1 cellular context compared by ENCODE assay signal in the genomic region with DNA sequence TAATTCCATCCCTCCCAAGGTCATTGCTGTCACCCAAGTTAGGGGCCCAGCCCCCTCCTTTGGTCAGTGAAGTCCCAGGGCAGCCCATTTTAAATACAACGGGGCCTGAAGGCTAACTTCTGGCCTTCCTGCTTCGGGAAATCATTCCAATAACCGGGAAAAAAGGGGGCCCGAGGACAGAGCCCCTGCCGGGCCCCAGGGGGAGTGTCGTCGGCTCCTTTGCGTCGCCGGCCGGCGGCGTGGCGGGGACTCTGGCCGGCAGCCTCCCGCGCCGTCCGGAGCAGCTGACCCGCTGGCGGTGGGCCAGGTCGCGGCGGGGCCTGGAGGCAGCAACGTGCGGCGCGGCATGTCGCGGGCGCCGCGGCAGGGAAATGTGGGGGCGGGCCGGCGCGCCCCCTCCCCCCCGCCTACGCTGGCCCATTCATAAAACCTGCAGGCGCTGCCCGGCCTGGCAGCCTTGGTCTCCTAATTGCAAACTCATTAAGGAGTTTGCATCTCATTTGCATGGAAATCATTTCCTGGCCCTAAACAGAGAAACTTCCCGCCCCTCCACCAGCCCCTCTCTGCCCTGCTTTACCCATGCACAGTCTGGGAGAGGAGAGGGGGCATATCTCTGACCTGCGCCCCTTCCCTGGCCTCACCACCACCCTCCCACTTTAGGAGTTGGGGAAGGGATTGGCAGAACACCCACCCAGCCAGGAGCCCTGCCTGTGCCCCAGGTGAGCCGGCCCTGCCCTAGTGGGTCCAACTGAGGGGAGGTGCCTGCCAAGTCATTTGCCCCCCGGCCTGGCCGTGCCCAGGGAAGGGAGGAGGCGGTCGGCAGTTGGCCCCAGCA.
TF ChIP-seq lines count a peak whose summit lies in the region.

No MANE protein-coding gene starts in this region.

TF ChIP-seq in K562, 482 proteins besides CTCF, POLR2A, EP300 and RAD21 (continued from another document and continues in another):
- TF ChIP-seq, protein P1, sequence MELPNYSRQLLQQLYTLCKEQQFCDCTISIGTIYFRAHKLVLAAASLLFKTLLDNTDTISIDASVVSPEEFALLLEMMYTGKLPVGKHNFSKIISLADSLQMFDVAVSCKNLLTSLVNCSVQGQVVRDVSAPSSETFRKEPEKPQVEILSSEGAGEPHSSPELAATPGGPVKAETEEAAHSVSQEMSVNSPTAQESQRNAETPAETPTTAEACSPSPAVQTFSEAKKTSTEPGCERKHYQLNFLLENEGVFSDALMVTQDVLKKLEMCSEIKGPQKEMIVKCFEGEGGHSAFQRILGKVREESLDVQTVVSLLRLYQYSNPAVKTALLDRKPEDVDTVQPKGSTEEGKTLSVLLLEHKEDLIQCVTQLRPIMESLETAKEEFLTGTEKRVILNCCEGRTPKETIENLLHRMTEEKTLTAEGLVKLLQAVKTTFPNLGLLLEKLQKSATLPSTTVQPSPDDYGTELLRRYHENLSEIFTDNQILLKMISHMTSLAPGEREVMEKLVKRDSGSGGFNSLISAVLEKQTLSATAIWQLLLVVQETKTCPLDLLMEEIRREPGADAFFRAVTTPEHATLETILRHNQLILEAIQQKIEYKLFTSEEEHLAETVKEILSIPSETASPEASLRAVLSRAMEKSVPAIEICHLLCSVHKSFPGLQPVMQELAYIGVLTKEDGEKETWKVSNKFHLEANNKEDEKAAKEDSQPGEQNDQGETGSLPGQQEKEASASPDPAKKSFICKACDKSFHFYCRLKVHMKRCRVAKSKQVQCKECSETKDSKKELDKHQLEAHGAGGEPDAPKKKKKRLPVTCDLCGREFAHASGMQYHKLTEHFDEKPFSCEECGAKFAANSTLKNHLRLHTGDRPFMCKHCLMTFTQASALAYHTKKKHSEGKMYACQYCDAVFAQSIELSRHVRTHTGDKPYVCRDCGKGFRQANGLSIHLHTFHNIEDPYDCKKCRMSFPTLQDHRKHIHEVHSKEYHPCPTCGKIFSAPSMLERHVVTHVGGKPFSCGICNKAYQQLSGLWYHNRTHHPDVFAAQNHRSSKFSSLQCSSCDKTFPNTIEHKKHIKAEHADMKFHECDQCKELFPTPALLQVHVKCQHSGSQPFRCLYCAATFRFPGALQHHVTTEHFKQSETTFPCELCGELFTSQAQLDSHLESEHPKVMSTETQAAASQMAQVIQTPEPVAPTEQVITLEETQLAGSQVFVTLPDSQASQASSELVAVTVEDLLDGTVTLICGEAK (IDR thresholded peaks at IDR 0.05) = peak; percentile 29; the same call in 1 of the 2 replicates
- TF ChIP-seq, protein P1 (CRISPR knock-in tag; IDR thresholded peaks at IDR 0.05) = no peak
- TF ChIP-seq ZNF583 (CRISPR knock-in tag; IDR thresholded peaks at IDR 0.05) = peak; percentile 79; the same call in 1 of the 2 replicates
- TF ChIP-seq, protein P2, sequence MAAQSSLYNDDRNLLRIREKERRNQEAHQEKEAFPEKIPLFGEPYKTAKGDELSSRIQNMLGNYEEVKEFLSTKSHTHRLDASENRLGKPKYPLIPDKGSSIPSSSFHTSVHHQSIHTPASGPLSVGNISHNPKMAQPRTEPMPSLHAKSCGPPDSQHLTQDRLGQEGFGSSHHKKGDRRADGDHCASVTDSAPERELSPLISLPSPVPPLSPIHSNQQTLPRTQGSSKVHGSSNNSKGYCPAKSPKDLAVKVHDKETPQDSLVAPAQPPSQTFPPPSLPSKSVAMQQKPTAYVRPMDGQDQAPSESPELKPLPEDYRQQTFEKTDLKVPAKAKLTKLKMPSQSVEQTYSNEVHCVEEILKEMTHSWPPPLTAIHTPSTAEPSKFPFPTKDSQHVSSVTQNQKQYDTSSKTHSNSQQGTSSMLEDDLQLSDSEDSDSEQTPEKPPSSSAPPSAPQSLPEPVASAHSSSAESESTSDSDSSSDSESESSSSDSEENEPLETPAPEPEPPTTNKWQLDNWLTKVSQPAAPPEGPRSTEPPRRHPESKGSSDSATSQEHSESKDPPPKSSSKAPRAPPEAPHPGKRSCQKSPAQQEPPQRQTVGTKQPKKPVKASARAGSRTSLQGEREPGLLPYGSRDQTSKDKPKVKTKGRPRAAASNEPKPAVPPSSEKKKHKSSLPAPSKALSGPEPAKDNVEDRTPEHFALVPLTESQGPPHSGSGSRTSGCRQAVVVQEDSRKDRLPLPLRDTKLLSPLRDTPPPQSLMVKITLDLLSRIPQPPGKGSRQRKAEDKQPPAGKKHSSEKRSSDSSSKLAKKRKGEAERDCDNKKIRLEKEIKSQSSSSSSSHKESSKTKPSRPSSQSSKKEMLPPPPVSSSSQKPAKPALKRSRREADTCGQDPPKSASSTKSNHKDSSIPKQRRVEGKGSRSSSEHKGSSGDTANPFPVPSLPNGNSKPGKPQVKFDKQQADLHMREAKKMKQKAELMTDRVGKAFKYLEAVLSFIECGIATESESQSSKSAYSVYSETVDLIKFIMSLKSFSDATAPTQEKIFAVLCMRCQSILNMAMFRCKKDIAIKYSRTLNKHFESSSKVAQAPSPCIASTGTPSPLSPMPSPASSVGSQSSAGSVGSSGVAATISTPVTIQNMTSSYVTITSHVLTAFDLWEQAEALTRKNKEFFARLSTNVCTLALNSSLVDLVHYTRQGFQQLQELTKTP (IDR thresholded peaks at IDR 0.05; ENCODE audit: low read depth in 1 of 2, partially characterized antibody in 2 of 2) = peak in 1 of 2 experiments; percentile 31
- peak; percentile 80; the same call in 1 of the 2 replicates for TF ChIP-seq CBX1 (IDR thresholded peaks at IDR 0.05; ENCODE audit: low read depth)
- TF ChIP-seq BHLHE40 (IDR thresholded peaks at IDR 0.05; ENCODE audit: low read length) = peak; percentile 97
- TF ChIP-seq PHB (CRISPR knock-in tag; IDR thresholded peaks at IDR 0.05) = peak; percentile 78
- TF ChIP-seq FIP1L1 (IDR thresholded peaks at IDR 0.05; ENCODE audit: low read depth, low read length, poor library complexity, severe bottlenecking) = peak; percentile 13
- TF ChIP-seq SMAD1 (IDR thresholded peaks at IDR 0.05; ENCODE audit: low read depth, low read length, partially characterized antibody) = peak; percentile 76
- TF ChIP-seq, protein P3, sequence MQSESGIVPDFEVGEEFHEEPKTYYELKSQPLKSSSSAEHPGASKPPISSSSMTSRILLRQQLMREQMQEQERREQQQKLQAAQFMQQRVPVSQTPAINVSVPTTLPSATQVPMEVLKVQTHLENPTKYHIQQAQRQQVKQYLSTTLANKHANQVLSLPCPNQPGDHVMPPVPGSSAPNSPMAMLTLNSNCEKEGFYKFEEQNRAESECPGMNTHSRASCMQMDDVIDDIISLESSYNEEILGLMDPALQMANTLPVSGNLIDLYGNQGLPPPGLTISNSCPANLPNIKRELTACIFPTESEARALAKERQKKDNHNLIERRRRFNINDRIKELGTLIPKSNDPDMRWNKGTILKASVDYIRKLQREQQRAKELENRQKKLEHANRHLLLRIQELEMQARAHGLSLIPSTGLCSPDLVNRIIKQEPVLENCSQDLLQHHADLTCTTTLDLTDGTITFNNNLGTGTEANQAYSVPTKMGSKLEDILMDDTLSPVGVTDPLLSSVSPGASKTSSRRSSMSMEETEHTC (IDR thresholded peaks at IDR 0.05) = peak; percentile 89
- TF ChIP-seq ZNF316 (IDR thresholded peaks at IDR 0.05) = 0 out of 2 replicates have a peak, but pooled peaks have one; percentile 8
- TF ChIP-seq POU5F1 (IDR thresholded peaks at IDR 0.05; ENCODE audit: borderline replicate concordance, low read depth, low read length, partially characterized antibody) = peak; percentile 18
- peak; percentile 85 for TF ChIP-seq SAP30 (IDR thresholded peaks at IDR 0.05; ENCODE audit: borderline replicate concordance, insufficient read depth, low read depth, low read length, poor library complexity, severe bottlenecking)
- TF ChIP-seq PTTG1 (tag; IDR thresholded peaks at IDR 0.05; ENCODE audit: low read depth) = no peak
- peak; percentile 100 for TF ChIP-seq CCNT2 (IDR thresholded peaks at IDR 0.05; ENCODE audit: borderline replicate concordance, extremely low read depth, insufficient read length, low read depth, low read length)
- TF ChIP-seq ZNF76 (CRISPR knock-in tag; IDR thresholded peaks at IDR 0.05; ENCODE audit: borderline replicate concordance) = peak; percentile 92; the same call in 1 of the 2 replicates
- TF ChIP-seq ESRRA (IDR thresholded peaks at IDR 0.05; ENCODE audit: borderline replicate concordance, low read depth) = peak; percentile 95
- TF ChIP-seq GATAD2A (IDR thresholded peaks at IDR 0.05) = peak; percentile 15
- peak; percentile 73 to 81; a peak in 3 of 4 replicates for TF ChIP-seq SIN3A (IDR thresholded peaks at IDR 0.05; ENCODE audit: borderline replicate concordance in 2 of 2, control insufficient read depth in 1 of 2, low read depth in 2 of 2, low read length in 2 of 2)
- TF ChIP-seq OTX1 (CRISPR knock-in tag; IDR thresholded peaks at IDR 0.05) = no peak
- TF ChIP-seq GTF2F1 (IDR thresholded peaks at IDR 0.05; ENCODE audit: low read depth, low read length) = no peak
- no peak for TF ChIP-seq KLF16 (IDR thresholded peaks at IDR 0.05)
- TF ChIP-seq, protein P4, sequence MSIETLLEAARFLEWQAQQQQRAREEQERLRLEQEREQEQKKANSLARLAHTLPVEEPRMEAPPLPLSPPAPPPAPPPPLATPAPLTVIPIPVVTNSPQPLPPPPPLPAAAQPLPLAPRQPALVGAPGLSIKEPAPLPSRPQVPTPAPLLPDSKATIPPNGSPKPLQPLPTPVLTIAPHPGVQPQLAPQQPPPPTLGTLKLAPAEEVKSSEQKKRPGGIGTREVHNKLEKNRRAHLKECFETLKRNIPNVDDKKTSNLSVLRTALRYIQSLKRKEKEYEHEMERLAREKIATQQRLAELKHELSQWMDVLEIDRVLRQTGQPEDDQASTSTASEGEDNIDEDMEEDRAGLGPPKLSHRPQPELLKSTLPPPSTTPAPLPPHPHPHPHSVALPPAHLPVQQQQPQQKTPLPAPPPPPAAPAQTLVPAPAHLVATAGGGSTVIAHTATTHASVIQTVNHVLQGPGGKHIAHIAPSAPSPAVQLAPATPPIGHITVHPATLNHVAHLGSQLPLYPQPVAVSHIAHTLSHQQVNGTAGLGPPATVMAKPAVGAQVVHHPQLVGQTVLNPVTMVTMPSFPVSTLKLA (conservative IDR thresholded peaks at IDR 0.05) = peak; percentile 56 to 79
- peak; percentile 39; the same call in 1 of the 2 replicates for TF ChIP-seq MXI1 (IDR thresholded peaks at IDR 0.05; ENCODE audit: low read depth, low read length)
- peak; percentile 99 for TF ChIP-seq EGR1 (conservative IDR thresholded peaks at IDR 0.05)
- peak in 1 of 2 experiments; percentile 73; a peak in 1 of 4 replicates for TF ChIP-seq TEAD1 (CRISPR knock-in tag; IDR thresholded peaks at IDR 0.05)
- peak; percentile 75; the same call in 1 of the 2 replicates for TF ChIP-seq ZBTB1 (CRISPR knock-in tag; IDR thresholded peaks at IDR 0.05; ENCODE audit: borderline replicate concordance, low read depth)
- TF ChIP-seq RFX7 (CRISPR knock-in tag; IDR thresholded peaks at IDR 0.05) = no peak
- TF ChIP-seq CBFB (CRISPR knock-in tag; IDR thresholded peaks at IDR 0.05) = no peak
- peak; percentile 70 for TF ChIP-seq POLR2G (IDR thresholded peaks at IDR 0.05; ENCODE audit: low read depth, low read length)
- TF ChIP-seq NFE2 (IDR thresholded peaks at IDR 0.05; ENCODE audit: low read depth) = peak; percentile 43; the same call in 1 of the 2 replicates
- TF ChIP-seq, protein P5, sequence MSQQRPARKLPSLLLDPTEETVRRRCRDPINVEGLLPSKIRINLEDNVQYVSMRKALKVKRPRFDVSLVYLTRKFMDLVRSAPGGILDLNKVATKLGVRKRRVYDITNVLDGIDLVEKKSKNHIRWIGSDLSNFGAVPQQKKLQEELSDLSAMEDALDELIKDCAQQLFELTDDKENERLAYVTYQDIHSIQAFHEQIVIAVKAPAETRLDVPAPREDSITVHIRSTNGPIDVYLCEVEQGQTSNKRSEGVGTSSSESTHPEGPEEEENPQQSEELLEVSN (IDR thresholded peaks at IDR 0.05; ENCODE audit: borderline replicate concordance in 1 of 2, extremely low read depth in 1 of 2, insufficient read depth in 1 of 2, insufficient read length in 1 of 2, low read depth in 1 of 2, low read length in 1 of 2, poor library complexity in 1 of 2, severe bottlenecking in 1 of 2) = peak; percentile 97 to 100
- TF ChIP-seq, protein P6, sequence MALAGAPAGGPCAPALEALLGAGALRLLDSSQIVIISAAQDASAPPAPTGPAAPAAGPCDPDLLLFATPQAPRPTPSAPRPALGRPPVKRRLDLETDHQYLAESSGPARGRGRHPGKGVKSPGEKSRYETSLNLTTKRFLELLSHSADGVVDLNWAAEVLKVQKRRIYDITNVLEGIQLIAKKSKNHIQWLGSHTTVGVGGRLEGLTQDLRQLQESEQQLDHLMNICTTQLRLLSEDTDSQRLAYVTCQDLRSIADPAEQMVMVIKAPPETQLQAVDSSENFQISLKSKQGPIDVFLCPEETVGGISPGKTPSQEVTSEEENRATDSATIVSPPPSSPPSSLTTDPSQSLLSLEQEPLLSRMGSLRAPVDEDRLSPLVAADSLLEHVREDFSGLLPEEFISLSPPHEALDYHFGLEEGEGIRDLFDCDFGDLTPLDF (CRISPR knock-in tag; IDR thresholded peaks at IDR 0.05) = peak; percentile 84
- 0 out of 2 replicates have a peak, but pooled peaks have one; percentile 30 for TF ChIP-seq ZNF431 (CRISPR knock-in tag; IDR thresholded peaks at IDR 0.05)
- TF ChIP-seq ZNF175 (CRISPR knock-in tag; IDR thresholded peaks at IDR 0.05; ENCODE audit: low read depth) = peak; percentile 71; the same call in 1 of the 2 replicates
- TF ChIP-seq PHF8 (IDR thresholded peaks at IDR 0.05; ENCODE audit: borderline replicate concordance, low read length) = peak; percentile 11; the same call in 1 of the 2 replicates
- peak; percentile 75 for TF ChIP-seq ZNF766 (CRISPR knock-in tag; conservative IDR thresholded peaks at IDR 0.05)
- TF ChIP-seq NR2C2 (CRISPR knock-in tag; IDR thresholded peaks at IDR 0.05) = no peak
- peak; percentile 46; the same call in 1 of the 2 replicates for TF ChIP-seq NR2C2 (tag; IDR thresholded peaks at IDR 0.05)
- TF ChIP-seq ETS2 (tag; IDR thresholded peaks at IDR 0.05; ENCODE audit: borderline replicate concordance, poor library complexity, severe bottlenecking) = peak; percentile 51
